ENCODE assay signal across 15 cellular contexts in genomic region chr12:89800435-89800834, GRCh38.
"Had no signal": no experiment of that assay in that cellular context is flagged by ENCODE, and none has a peak within 500 bp of the region (broad histone marks: within the 10 kb centered on the region; RNA-seq: fewer than 3 reads in every experiment).

No MANE protein-coding gene starts in this region.

- H3K9me3 ChIP-seq: ovary, spleen, testis, upper lobe of right lung had no signal

- H2AFZ ChIP-seq: neural progenitor cell had no signal

- H3K36me3 ChIP-seq: neural progenitor cell, ovary, spleen, upper lobe of right lung had no signal

- H3K4me2 ChIP-seq: neural progenitor cell had no signal

- FAIRE-seq: keratinocyte had no signal

- H3K4me3 ChIP-seq: dorsolateral prefrontal cortex, neural progenitor cell, ovary, spleen, testis, upper lobe of right lung had no signal

- H3K9ac ChIP-seq: neural progenitor cell had no signal

- H3K27me3 ChIP-seq: dorsolateral prefrontal cortex, neural progenitor cell, ovary, spleen, testis, upper lobe of right lung had no signal

- H3K4me1 ChIP-seq: neural progenitor cell, testis, upper lobe of right lung had no signal

- DNase-seq: activated CD4-positive, alpha-beta T cell treated with anti-CD3 and anti-CD28 coated beads for 1 hour; activated CD4-positive, alpha-beta T cell treated with anti-CD3 and anti-CD28 coated beads, Interleukin-2, amount 50 U/mL, for 48 hours; activated naive CD4-positive, alpha-beta T cell treated with anti-CD3 and anti-CD28 coated beads, Interleukin-2, amount 50 U/mL, for 16 hours; dorsolateral prefrontal cortex; endodermal cell; naive B cell; ovary; spleen; T-helper 2 cell; testis; upper lobe of right lung had no signal

- ATAC-seq: left lobe of liver, sciatic nerve, upper lobe of right lung had no signal

- H3K27ac ChIP-seq: dorsolateral prefrontal cortex, neural progenitor cell, ovary, spleen, testis, upper lobe of right lung had no signal
